In genomic region chr5:38800044-38800443, GRCh38 we compare ENCODE assay signal across 1 cellular context.
TF ChIP-seq lines count a peak whose summit lies in the region.

No MANE protein-coding gene starts in this region.

TF ChIP-seq in K562, 482 proteins besides CTCF, POLR2A, EP300 and RAD21:
- no peak for TF ChIP-seq CHD1 (IDR thresholded peaks at IDR 0.05; ENCODE audit: low read length)
- no peak for TF ChIP-seq ELK1 (CRISPR knock-in tag; IDR thresholded peaks at IDR 0.05)
- TF ChIP-seq ATF3 (IDR thresholded peaks at IDR 0.05), result 0 out of 2 replicates have a peak, but pooled peaks have one; percentile 10
- no peak for TF ChIP-seq ATF3 (CRISPR knock-in tag; conservative IDR thresholded peaks at IDR 0.05)
- TF ChIP-seq ZNF354B (CRISPR knock-in tag; IDR thresholded peaks at IDR 0.05), result no peak
- no peak for TF ChIP-seq IFI16 (CRISPR knock-in tag; IDR thresholded peaks at IDR 0.05)
- no peak for TF ChIP-seq CBX2 (IDR thresholded peaks at IDR 0.05; ENCODE audit: insufficient read depth, low read length, poor library complexity, severe bottlenecking)
- TF ChIP-seq HLTF (IDR thresholded peaks at IDR 0.05), result no peak
- TF ChIP-seq TAF9B (IDR thresholded peaks at IDR 0.05; ENCODE audit: partially characterized antibody), result no peak
- no peak for TF ChIP-seq SP1 (CRISPR knock-in tag; IDR thresholded peaks at IDR 0.05)
